ENCODE assay signal across 8 cellular contexts in the genomic region with DNA sequence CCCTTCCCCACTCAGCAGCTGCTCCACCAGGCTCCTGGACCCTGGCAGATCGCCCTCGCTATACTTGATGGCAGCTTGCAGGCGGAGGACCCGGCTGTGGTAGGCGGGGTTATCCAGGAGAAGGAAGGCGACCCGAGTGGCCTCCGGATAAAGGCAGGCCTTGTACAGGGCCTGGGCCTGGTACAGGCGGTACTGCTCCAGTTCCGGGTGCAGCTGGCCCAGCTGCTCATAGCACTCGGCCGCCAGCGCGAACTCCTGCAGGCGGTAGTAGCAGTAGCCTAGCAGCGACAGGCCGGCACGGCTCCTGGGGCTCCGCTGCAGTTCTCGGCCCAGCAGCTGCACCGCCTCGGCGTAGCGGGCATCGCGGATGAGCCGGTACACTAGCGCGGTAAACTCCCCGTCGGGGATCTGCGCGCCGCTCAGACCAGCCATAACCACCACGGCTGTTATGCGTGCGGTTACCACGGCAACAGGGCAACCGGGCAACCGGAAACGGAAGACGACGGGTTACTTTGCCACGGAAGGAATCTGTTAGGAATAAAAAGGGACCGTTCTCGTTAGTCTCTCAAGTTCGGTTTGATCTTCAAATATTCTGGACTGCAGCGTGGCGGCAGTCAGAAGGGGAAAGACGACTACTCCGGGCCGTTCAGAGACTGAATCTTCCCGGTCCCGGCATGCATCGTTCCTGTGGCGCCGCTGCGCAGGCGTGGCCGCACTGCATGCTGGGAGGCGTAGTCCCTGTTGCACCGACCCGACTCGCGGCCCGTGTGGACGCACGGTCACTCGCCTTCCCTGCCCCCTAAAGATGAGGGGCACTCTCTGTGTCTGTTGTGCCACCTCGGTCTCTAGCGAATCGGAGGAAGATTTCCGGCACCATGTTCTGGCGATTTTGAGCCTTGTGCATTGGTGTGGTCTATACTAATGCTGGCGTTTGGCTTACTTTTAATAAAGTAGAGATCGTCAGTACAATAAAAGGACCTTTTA.
DNase-seq lines count a peak whose midpoint lies in the region; ATAC-seq and TF ChIP-seq lines count a peak whose summit lies in the region.

No MANE protein-coding gene starts in this region.

- intact Hi-C loops in testis (cut with DNase I; ENCODE audit: low total_unique reads): no loop called here

- H3K36me3 ChIP-seq in GM06990 (ENCODE audit: control insufficient read depth, insufficient read depth, low read length) (no peaks in the 10 kb centered on the region), SK-N-SH (replicated peaks in 1 of 2; ENCODE audit: control insufficient read depth in 1 of 2, insufficient read depth in 2 of 2, low read length in 1 of 2) (no peaks in the 10 kb centered on the region), testis (ENCODE audit: low read depth, missing control alignments) (no peaks in the 10 kb centered on the region)

- H3K27ac ChIP-seq in SK-N-SH (ENCODE audit: low read depth in 2 of 2, low read length in 1 of 2) (peak overlapping the region; percentile 83 to 99), testis (peak overlapping the region; percentile 96 to 99)

- peak overlapping the region; percentile 100 for H3K27ac Mint-ChIP-seq in HFFc6
- H3K27ac Mint-ChIP-seq in activated naive CD8-positive, alpha-beta T cell: peak overlapping the region; percentile 99
- H3K27ac Mint-ChIP-seq in glutamatergic neuron (ENCODE audit: unreplicated experiment): peak overlapping the region; percentile 98

- H3K36me3 Mint-ChIP-seq in HFFc6 (ENCODE audit: low read depth) (no peaks in the 10 kb centered on the region), glutamatergic neuron (ENCODE audit: unreplicated experiment) (no peaks in the 10 kb centered on the region)
- H3K36me3 Mint-ChIP-seq in activated naive CD8-positive, alpha-beta T cell: peaks cover 5% of the 10 kb centered on the region

- H3K9me2 ChIP-seq in SK-N-SH: no peaks in the 10 kb centered on the region

- no peaks in the 10 kb centered on the region for H3K9me3 ChIP-seq in SK-N-SH
- H3K9me3 ChIP-seq in testis: no peaks in the 10 kb centered on the region

- peaks cover 0 to 10% of the 10 kb centered on the region in 2 experiments; a peak in 2 of 4 replicates for H3K4me1 ChIP-seq in SK-N-SH (ENCODE audit: control insufficient read depth in 1 of 2, insufficient read depth in 2 of 2, low read depth in 1 of 2, low read length in 1 of 2)
- peaks cover 3% of the 10 kb centered on the region for H3K4me1 ChIP-seq in testis

- H3K4me3 ChIP-seq in GM06990 (replicated peaks; ENCODE audit: low read depth, low read length) (peak overlapping the region; percentile 91), SK-N-SH (ENCODE audit: low read depth in 2 of 2, low read length in 1 of 2) (peak overlapping the region; percentile 64 to 92), testis (peak overlapping the region; percentile 76 to 95)

- no peak for TF ChIP-seq POLR2A in testis (IDR thresholded peaks at IDR 0.05)

- no peaks in the 10 kb centered on the region for H4K20me1 ChIP-seq in SK-N-SH (ENCODE audit: insufficient read depth)

- no peaks in the 10 kb centered on the region for H3F3A ChIP-seq in SK-N-SH (replicated peaks; ENCODE audit: insufficient read depth)

- H3K79me2 ChIP-seq in SK-N-SH (ENCODE audit: insufficient read depth): no peaks in the 10 kb centered on the region

- no peak for TF ChIP-seq RAD21 in SK-N-SH (IDR thresholded peaks at IDR 0.05; ENCODE audit: low read length)

- H3K9me3 Mint-ChIP-seq in HFFc6 (no peaks in the 10 kb centered on the region), glutamatergic neuron (ENCODE audit: unreplicated experiment) (peaks cover 8% of the 10 kb centered on the region)
- peaks cover 7% of the 10 kb centered on the region for H3K9me3 Mint-ChIP-seq in activated naive CD8-positive, alpha-beta T cell (ENCODE audit: low read depth)

- H3K27me3 ChIP-seq in GM06990 (replicated peaks; ENCODE audit: control insufficient read depth, insufficient read depth, low read length) (no peaks in the 10 kb centered on the region), SK-N-SH (ENCODE audit: insufficient read depth) (no peaks in the 10 kb centered on the region), testis (no peaks in the 10 kb centered on the region)

- TF ChIP-seq CTCF in GM06990 (IDR thresholded peaks at IDR 0.05; ENCODE audit: insufficient read depth, low read length, poor library complexity, severe bottlenecking): no peak
- TF ChIP-seq CTCF in HFFc6 (IDR thresholded peaks at IDR 0.05): no peak
- TF ChIP-seq CTCF in SK-N-SH (IDR thresholded peaks at IDR 0.05): no peak
- no peak for TF ChIP-seq CTCF in glutamatergic neuron (IDR thresholded peaks at IDR 0.05; ENCODE audit: partially characterized antibody, unreplicated experiment)
- no peak for TF ChIP-seq CTCF in omental fat pad (IDR thresholded peaks at IDR 0.05)
- TF ChIP-seq CTCF in testis (IDR thresholded peaks at IDR 0.05): no peak

- peak overlapping the region; percentile 76 for H3K9ac ChIP-seq in SK-N-SH

- peak; percentile 98 for ATAC-seq in omental fat pad (ENCODE audit: low FRiP score)

- DNase-seq in GM06990 (ENCODE audit: extremely low read depth, insufficient read length): peak; percentile 91
- DNase-seq in HFFc6: peak; percentile 83
- peak; percentile 93 for DNase-seq in NAMALWA (ENCODE audit: low spot score)
- DNase-seq in SK-N-SH: peak; percentile 92
- peak; percentile 90 for DNase-seq in glutamatergic neuron
- peak; percentile 92 for DNase-seq in omental fat pad (ENCODE audit: low spot score)
- peak; percentile 97 for DNase-seq in testis

- peak overlapping the region; percentile 97 for H3K4me3 Mint-ChIP-seq in HFFc6
- peak overlapping the region; percentile 96 for H3K4me3 Mint-ChIP-seq in activated naive CD8-positive, alpha-beta T cell
- peak overlapping the region; percentile 97 for H3K4me3 Mint-ChIP-seq in glutamatergic neuron (ENCODE audit: unreplicated experiment)

- POLR2A ChIA-PET in SK-N-SH (lab: Yijun Ruan, JAX): interaction anchor here (1.0 kb wide), 1 partner anchor 66 kb away, joined by 3 read pairs; a partner anchor contains a TSS

- peaks cover 6% of the 10 kb centered on the region; the same call in 1 of the 2 replicates for H3K4me1 Mint-ChIP-seq in HFFc6 (ENCODE audit: low read depth)
- H3K4me1 Mint-ChIP-seq in activated naive CD8-positive, alpha-beta T cell (ENCODE audit: low read depth): peaks cover 7% of the 10 kb centered on the region
- H3K4me1 Mint-ChIP-seq in glutamatergic neuron (ENCODE audit: low read depth, unreplicated experiment): peaks cover 10% of the 10 kb centered on the region

- peak overlapping the region; percentile 70 for H3K4me2 ChIP-seq in SK-N-SH

- WGBS in SK-N-SH (ENCODE audit: low lambda C conversion rate): 3% methylated on average over 24 of the region's 76 CpGs
- WGBS in testis, 2 donors: 1 to 4% methylated on average over 23 to 76 of the region's 76 CpGs

- H3K27me3 Mint-ChIP-seq in HFFc6 (ENCODE audit: insufficient read depth) (no peaks in the 10 kb centered on the region; the same call in none of the 2 replicates), glutamatergic neuron (ENCODE audit: unreplicated experiment) (peaks cover 5% of the 10 kb centered on the region)
- H3K27me3 Mint-ChIP-seq in activated naive CD8-positive, alpha-beta T cell: peaks cover 3% of the 10 kb centered on the region

- CTCF ChIA-PET in SK-N-SH (lab: Yijun Ruan, JAX): interaction anchor here (1.3 to 3.7 kb wide), 2 partner anchors 14 to 129 kb away, joined by 4 to 15 read pairs; no protein-coding TSS in a partner anchor

- TF ChIP-seq EP300 in SK-N-SH (IDR thresholded peaks at IDR 0.05; ENCODE audit: borderline replicate concordance in 1 of 2, low read depth in 1 of 2, low read length in 1 of 2): 0 out of 4 replicates have a peak, but pooled peaks of 1 of the 2 experiments have one; percentile 4

- H2AFZ ChIP-seq in SK-N-SH (ENCODE audit: low read depth): peak overlapping the region; percentile 90

TF ChIP-seq in SK-N-SH, 30 proteins besides CTCF, POLR2A, EP300 and RAD21 (continues in another document):
- TF ChIP-seq EZH2phosphoT487 (IDR thresholded peaks at IDR 0.05; ENCODE audit: borderline replicate concordance, low read depth) (no peak), NFIC (IDR thresholded peaks at IDR 0.05; ENCODE audit: borderline replicate concordance) (no peak), GABPA (IDR thresholded peaks at IDR 0.05; ENCODE audit: low read depth) (peak; percentile 99), FOSL2 (IDR thresholded peaks at IDR 0.05; ENCODE audit: borderline replicate concordance, low read depth) (no peak), SMC3 (IDR thresholded peaks at IDR 0.05; ENCODE audit: low read depth, low read length) (no peak), CHD2 (IDR thresholded peaks at IDR 0.05; ENCODE audit: low read length, partially characterized antibody) (peak; percentile 70), FOXJ3 (CRISPR knock-in tag; IDR thresholded peaks at IDR 0.05) (no peak), RXRA (IDR thresholded peaks at IDR 0.05; ENCODE audit: borderline replicate concordance, low read depth) (no peak)
- TF ChIP-seq, protein P1, sequence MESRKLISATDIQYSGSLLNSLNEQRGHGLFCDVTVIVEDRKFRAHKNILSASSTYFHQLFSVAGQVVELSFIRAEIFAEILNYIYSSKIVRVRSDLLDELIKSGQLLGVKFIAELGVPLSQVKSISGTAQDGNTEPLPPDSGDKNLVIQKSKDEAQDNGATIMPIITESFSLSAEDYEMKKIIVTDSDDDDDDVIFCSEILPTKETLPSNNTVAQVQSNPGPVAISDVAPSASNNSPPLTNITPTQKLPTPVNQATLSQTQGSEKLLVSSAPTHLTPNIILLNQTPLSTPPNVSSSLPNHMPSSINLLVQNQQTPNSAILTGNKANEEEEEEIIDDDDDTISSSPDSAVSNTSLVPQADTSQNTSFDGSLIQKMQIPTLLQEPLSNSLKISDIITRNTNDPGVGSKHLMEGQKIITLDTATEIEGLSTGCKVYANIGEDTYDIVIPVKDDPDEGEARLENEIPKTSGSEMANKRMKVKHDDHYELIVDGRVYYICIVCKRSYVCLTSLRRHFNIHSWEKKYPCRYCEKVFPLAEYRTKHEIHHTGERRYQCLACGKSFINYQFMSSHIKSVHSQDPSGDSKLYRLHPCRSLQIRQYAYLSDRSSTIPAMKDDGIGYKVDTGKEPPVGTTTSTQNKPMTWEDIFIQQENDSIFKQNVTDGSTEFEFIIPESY (IDR thresholded peaks at IDR 0.05; ENCODE audit: borderline replicate concordance, low read depth): no peak

Comparison
In these comparisons a context has a peak if more than half of its experiments do, and no peak if none do; other contexts are left out.
1. Peak in every context shown above with its lines: DNase-seq, ATAC-seq, H3K4me3 ChIP-seq and H3K27ac ChIP-seq.